Comparison of ENCODE assay signal across 1 cellular context in the genomic region with DNA sequence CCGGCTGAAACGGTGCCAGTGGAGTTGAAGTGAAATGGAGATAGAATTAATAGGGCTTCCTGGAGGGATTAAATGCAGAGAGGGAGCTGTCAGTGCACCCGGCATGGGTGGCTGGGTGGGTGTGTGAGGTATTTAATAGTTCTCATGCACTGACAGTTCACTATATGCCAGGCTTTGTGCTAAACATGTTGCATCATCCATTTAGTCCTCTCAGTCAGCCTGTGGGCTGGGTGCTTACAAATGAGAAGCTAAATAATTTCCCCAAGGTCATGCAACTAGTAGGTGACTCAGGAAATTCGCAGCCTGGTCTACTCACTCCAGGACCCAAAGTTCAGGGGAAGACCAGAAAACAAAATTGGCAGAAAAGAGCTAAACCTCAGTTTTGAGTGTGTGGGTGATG.
TF ChIP-seq lines count a peak whose summit lies in the region.

No MANE protein-coding gene starts in this region.

TF ChIP-seq in HepG2, 621 proteins besides CTCF, POLR2A, EP300 and RAD21 (continued from another document and continues in another):
- TF ChIP-seq, protein P1, sequence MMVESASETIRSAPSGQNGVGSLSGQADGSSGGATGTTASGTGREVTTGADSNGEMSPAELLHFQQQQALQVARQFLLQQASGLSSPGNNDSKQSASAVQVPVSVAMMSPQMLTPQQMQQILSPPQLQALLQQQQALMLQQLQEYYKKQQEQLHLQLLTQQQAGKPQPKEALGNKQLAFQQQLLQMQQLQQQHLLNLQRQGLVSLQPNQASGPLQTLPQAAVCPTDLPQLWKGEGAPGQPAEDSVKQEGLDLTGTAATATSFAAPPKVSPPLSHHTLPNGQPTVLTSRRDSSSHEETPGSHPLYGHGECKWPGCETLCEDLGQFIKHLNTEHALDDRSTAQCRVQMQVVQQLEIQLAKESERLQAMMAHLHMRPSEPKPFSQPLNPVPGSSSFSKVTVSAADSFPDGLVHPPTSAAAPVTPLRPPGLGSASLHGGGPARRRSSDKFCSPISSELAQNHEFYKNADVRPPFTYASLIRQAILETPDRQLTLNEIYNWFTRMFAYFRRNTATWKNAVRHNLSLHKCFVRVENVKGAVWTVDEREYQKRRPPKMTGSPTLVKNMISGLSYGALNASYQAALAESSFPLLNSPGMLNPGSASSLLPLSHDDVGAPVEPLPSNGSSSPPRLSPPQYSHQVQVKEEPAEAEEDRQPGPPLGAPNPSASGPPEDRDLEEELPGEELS (CRISPR knock-in tag; IDR thresholded peaks at IDR 0.05) = peak; percentile 53; the same call in 1 of the 2 replicates
- TF ChIP-seq HMG20B (CRISPR knock-in tag; conservative IDR thresholded peaks at IDR 0.05) (no peak), REST (IDR thresholded peaks at IDR 0.05; ENCODE audit: borderline replicate concordance in 1 of 2, low read depth in 1 of 2, low read length in 2 of 2) (no peak), SALL1 (CRISPR knock-in tag; IDR thresholded peaks at IDR 0.05) (peak; percentile 47), CREB1 (IDR thresholded peaks at IDR 0.05) (no peak), CREB1 (CRISPR knock-in tag; IDR thresholded peaks at IDR 0.05) (no peak), HNRNPLL (IDR thresholded peaks at IDR 0.05; ENCODE audit: low read depth, low read length, poor library complexity, severe bottlenecking) (no peak), IKZF5 (CRISPR knock-in tag; IDR thresholded peaks at IDR 0.05) (no peak), GTF3A (CRISPR knock-in tag; conservative IDR thresholded peaks at IDR 0.05) (no peak), RXRB (CRISPR knock-in tag; IDR thresholded peaks at IDR 0.05; ENCODE audit: borderline replicate concordance) (peak; percentile 15; the same call in 1 of the 2 replicates), SETDB1 (CRISPR knock-in tag; IDR thresholded peaks at IDR 0.05; ENCODE audit: borderline replicate concordance) (no peak), ZNF644 (CRISPR knock-in tag; IDR thresholded peaks at IDR 0.05; ENCODE audit: low read depth) (peak; percentile 49; the same call in 1 of the 2 replicates), KLF13 (CRISPR knock-in tag; IDR thresholded peaks at IDR 0.05) (no peak), ZNF460 (CRISPR knock-in tag; IDR thresholded peaks at IDR 0.05; ENCODE audit: borderline replicate concordance) (no peak), HES4 (CRISPR knock-in tag; IDR thresholded peaks at IDR 0.05; ENCODE audit: borderline replicate concordance) (no peak), RBM39 (IDR thresholded peaks at IDR 0.05; ENCODE audit: low read depth, low read length, poor library complexity, severe bottlenecking) (no peak), NFKBIZ (CRISPR knock-in tag; IDR thresholded peaks at IDR 0.05) (no peak), KAT2B (IDR thresholded peaks at IDR 0.05; ENCODE audit: borderline replicate concordance, low read depth, low read length) (no peak), ZNF224 (CRISPR knock-in tag; IDR thresholded peaks at IDR 0.05) (no peak), SOX6 (IDR thresholded peaks at IDR 0.05) (no peak), SOX6 (CRISPR knock-in tag; IDR thresholded peaks at IDR 0.05) (peak; percentile 44), ZNF441 (CRISPR knock-in tag; IDR thresholded peaks at IDR 0.05; ENCODE audit: borderline replicate concordance) (no peak), HMG20A (CRISPR knock-in tag; IDR thresholded peaks at IDR 0.05; ENCODE audit: borderline replicate concordance) (peak; percentile 21; the same call in 1 of the 2 replicates), ZKSCAN8 (CRISPR knock-in tag; IDR thresholded peaks at IDR 0.05; ENCODE audit: borderline replicate concordance) (no peak), ZNF780A (CRISPR knock-in tag; IDR thresholded peaks at IDR 0.05) (no peak), U2AF2 (IDR thresholded peaks at IDR 0.05; ENCODE audit: low read depth, low read length) (no peak), AGO2 (optimal IDR thresholded peaks at IDR 0.05; ENCODE audit: low read depth, low read length) (no peak), ZNF616 (CRISPR knock-in tag; IDR thresholded peaks at IDR 0.05; ENCODE audit: low read depth) (no peak), ZNF232 (CRISPR knock-in tag; IDR thresholded peaks at IDR 0.05; ENCODE audit: borderline replicate concordance) (no peak), ZBTB43 (CRISPR knock-in tag; conservative IDR thresholded peaks at IDR 0.05) (0 out of 2 replicates have a peak, but pooled peaks have one; percentile 35), SRSF9 (IDR thresholded peaks at IDR 0.05; ENCODE audit: borderline replicate concordance, insufficient read depth, low read depth, low read length, poor library complexity, severe bottlenecking) (no peak), DNMT3B (CRISPR knock-in tag; conservative IDR thresholded peaks at IDR 0.05) (no peak), PITX1 (CRISPR knock-in tag; IDR thresholded peaks at IDR 0.05) (peak; percentile 25; the same call in 1 of the 2 replicates), ZNF274 (CRISPR knock-in tag; IDR thresholded peaks at IDR 0.05) (no peak), KLF15 (CRISPR knock-in tag; IDR thresholded peaks at IDR 0.05; ENCODE audit: borderline replicate concordance) (no peak), EZH2 (conservative IDR thresholded peaks at IDR 0.05; ENCODE audit: low read depth, low read length) (no peak), EHMT2 (IDR thresholded peaks at IDR 0.05; ENCODE audit: borderline replicate concordance, low read depth, low read length) (no peak), ZNF260 (CRISPR knock-in tag; IDR thresholded peaks at IDR 0.05; ENCODE audit: borderline replicate concordance, low read depth) (no peak), ELF4 (CRISPR knock-in tag; IDR thresholded peaks at IDR 0.05; ENCODE audit: borderline replicate concordance) (no peak), SMYD3 (CRISPR knock-in tag; IDR thresholded peaks at IDR 0.05) (no peak), NFE2L2 (IDR thresholded peaks at IDR 0.05; ENCODE audit: low read length) (peak; percentile 50; the same call in 1 of the 2 replicates), ZNF251 (CRISPR knock-in tag; IDR thresholded peaks at IDR 0.05) (no peak), TCF12 (IDR thresholded peaks at IDR 0.05) (no peak), TCF12 (CRISPR knock-in tag; IDR thresholded peaks at IDR 0.05) (no peak), TCF7 (IDR thresholded peaks at IDR 0.05; ENCODE audit: low read depth) (no peak)
- TF ChIP-seq, protein P2, sequence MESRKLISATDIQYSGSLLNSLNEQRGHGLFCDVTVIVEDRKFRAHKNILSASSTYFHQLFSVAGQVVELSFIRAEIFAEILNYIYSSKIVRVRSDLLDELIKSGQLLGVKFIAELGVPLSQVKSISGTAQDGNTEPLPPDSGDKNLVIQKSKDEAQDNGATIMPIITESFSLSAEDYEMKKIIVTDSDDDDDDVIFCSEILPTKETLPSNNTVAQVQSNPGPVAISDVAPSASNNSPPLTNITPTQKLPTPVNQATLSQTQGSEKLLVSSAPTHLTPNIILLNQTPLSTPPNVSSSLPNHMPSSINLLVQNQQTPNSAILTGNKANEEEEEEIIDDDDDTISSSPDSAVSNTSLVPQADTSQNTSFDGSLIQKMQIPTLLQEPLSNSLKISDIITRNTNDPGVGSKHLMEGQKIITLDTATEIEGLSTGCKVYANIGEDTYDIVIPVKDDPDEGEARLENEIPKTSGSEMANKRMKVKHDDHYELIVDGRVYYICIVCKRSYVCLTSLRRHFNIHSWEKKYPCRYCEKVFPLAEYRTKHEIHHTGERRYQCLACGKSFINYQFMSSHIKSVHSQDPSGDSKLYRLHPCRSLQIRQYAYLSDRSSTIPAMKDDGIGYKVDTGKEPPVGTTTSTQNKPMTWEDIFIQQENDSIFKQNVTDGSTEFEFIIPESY (CRISPR knock-in tag; IDR thresholded peaks at IDR 0.05) = no peak
- TF ChIP-seq, protein P3, sequence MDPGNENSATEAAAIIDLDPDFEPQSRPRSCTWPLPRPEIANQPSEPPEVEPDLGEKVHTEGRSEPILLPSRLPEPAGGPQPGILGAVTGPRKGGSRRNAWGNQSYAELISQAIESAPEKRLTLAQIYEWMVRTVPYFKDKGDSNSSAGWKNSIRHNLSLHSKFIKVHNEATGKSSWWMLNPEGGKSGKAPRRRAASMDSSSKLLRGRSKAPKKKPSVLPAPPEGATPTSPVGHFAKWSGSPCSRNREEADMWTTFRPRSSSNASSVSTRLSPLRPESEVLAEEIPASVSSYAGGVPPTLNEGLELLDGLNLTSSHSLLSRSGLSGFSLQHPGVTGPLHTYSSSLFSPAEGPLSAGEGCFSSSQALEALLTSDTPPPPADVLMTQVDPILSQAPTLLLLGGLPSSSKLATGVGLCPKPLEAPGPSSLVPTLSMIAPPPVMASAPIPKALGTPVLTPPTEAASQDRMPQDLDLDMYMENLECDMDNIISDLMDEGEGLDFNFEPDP (CRISPR knock-in tag; conservative IDR thresholded peaks at IDR 0.05) = no peak
- TF ChIP-seq, protein P4, sequence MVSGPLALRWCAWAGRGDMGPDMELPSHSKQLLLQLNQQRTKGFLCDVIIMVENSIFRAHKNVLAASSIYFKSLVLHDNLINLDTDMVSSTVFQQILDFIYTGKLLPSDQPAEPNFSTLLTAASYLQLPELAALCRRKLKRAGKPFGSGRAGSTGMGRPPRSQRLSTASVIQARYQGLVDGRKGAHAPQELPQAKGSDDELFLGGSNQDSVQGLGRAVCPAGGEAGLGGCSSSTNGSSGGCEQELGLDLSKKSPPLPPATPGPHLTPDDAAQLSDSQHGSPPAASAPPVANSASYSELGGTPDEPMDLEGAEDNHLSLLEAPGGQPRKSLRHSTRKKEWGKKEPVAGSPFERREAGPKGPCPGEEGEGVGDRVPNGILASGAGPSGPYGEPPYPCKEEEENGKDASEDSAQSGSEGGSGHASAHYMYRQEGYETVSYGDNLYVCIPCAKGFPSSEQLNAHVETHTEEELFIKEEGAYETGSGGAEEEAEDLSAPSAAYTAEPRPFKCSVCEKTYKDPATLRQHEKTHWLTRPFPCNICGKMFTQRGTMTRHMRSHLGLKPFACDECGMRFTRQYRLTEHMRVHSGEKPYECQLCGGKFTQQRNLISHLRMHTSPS (CRISPR knock-in tag; IDR thresholded peaks at IDR 0.05; ENCODE audit: low read depth) = no peak
- TF ChIP-seq, protein P5, sequence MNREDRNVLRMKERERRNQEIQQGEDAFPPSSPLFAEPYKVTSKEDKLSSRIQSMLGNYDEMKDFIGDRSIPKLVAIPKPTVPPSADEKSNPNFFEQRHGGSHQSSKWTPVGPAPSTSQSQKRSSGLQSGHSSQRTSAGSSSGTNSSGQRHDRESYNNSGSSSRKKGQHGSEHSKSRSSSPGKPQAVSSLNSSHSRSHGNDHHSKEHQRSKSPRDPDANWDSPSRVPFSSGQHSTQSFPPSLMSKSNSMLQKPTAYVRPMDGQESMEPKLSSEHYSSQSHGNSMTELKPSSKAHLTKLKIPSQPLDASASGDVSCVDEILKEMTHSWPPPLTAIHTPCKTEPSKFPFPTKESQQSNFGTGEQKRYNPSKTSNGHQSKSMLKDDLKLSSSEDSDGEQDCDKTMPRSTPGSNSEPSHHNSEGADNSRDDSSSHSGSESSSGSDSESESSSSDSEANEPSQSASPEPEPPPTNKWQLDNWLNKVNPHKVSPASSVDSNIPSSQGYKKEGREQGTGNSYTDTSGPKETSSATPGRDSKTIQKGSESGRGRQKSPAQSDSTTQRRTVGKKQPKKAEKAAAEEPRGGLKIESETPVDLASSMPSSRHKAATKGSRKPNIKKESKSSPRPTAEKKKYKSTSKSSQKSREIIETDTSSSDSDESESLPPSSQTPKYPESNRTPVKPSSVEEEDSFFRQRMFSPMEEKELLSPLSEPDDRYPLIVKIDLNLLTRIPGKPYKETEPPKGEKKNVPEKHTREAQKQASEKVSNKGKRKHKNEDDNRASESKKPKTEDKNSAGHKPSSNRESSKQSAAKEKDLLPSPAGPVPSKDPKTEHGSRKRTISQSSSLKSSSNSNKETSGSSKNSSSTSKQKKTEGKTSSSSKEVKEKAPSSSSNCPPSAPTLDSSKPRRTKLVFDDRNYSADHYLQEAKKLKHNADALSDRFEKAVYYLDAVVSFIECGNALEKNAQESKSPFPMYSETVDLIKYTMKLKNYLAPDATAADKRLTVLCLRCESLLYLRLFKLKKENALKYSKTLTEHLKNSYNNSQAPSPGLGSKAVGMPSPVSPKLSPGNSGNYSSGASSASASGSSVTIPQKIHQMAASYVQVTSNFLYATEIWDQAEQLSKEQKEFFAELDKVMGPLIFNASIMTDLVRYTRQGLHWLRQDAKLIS (CRISPR knock-in tag; IDR thresholded peaks at IDR 0.05) = no peak
